ENCODE assay signal across 30 cellular contexts in the genomic region with DNA sequence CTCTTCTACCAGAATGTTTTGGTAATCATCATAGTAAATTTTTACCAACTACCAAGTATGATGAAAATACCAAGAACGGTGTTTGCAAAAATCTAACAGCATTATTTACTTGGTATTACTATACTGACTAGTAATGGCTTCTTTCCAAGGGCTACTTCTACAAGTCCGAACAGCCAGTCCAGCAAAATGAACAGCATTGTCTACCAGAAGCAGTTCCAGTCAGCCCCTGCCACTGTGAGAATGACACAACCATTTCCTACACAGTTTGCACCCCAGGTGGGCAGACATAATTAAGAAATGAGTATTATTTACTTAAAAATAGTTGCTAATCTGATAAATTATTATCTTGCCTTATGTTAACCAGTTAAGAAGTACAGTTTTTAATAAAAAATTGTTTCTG. TPM values are rescaled to one million over a fixed set of nuclear protein-coding genes. Genes with fewer than 3 reads are reported as not detected.
"Had no signal": no experiment of that assay in that cellular context is flagged by ENCODE, and none has a peak within 500 bp of the region (broad histone marks: within the 10 kb centered on the region; RNA-seq: fewer than 3 reads in every experiment).

No MANE protein-coding gene starts in this region.

- H3K27me3 ChIP-seq: gastrocnemius medialis, heart left ventricle, hepatocyte, neural progenitor cell, right atrium auricular region, thyroid gland had no signal

- DNase-seq: effector CD8-positive, alpha-beta T cell; endodermal cell; foreskin fibroblast; gastrocnemius medialis; heart left ventricle; kidney; mesenchymal stem cell; mucosa of descending colon; naive B cell; stimulated activated CD4-positive, alpha-beta T cell treated with anti-CD3 and anti-CD28 coated beads, Interleukin-2, amount 100 ng/mL, for 24 hours; stimulated activated CD4-positive, alpha-beta T cell treated with anti-CD3 and anti-CD28 coated beads, Interleukin-4, amount 100 ng/mL, for 24 hours; stimulated activated naive CD4-positive, alpha-beta T cell treated with Interleukin-2 at 50 U/mL for 16 hours; thyroid gland; trophoblast cell had no signal

- H3K27ac Mint-ChIP-seq: endodermal cell, mesothelial cell of epicardium, neural progenitor cell had no signal

- H3K4me1 Mint-ChIP-seq: endodermal cell, mesothelial cell of epicardium, naive B cell, neural progenitor cell had no signal

- H2AFZ ChIP-seq: hepatocyte, neural progenitor cell, parathyroid adenoma had no signal

- H3K9me3 Mint-ChIP-seq: endodermal cell; mesothelial cell of epicardium; naive B cell; natural killer cell treated with Interleukin-12 subunit alpha and Interleukin-12 subunit beta and Interleukin-15 and Interleukin-18, amount 100 ng/mL, for 72 hours; neural progenitor cell; stimulated activated effector memory CD8-positive, alpha-beta T cell treated with anti-CD3 and anti-CD28 coated beads, Interleukin-12 subunit alpha, Interleukin-12 subunit beta, amount 100 ng/mL, for 72 hours had no signal

- H3K9me3 ChIP-seq: gastrocnemius medialis, heart left ventricle, mucosa of descending colon, prostate gland, right atrium auricular region, thyroid gland had no signal

- ATAC-seq: esophagus mucosa; gastrocnemius medialis; heart left ventricle; left lobe of liver; mucosa of descending colon; natural killer cell treated with Interleukin-12 subunit alpha and Interleukin-12 subunit beta and Interleukin-15 and Interleukin-18, amount 100 ng/mL, for 72 hours; sciatic nerve; stimulated activated effector memory CD8-positive, alpha-beta T cell treated with anti-CD3 and anti-CD28 coated beads, Interleukin-12 subunit alpha, Interleukin-12 subunit beta, amount 100 ng/mL, for 72 hours had no signal

- H3K27me3 Mint-ChIP-seq: naive B cell; natural killer cell treated with Interleukin-12 subunit alpha and Interleukin-12 subunit beta and Interleukin-15 and Interleukin-18, amount 100 ng/mL, for 72 hours had no signal

- H3K4me3 Mint-ChIP-seq: endodermal cell; mesothelial cell of epicardium; naive B cell; natural killer cell treated with Interleukin-12 subunit alpha and Interleukin-12 subunit beta and Interleukin-15 and Interleukin-18, amount 100 ng/mL, for 72 hours; neural progenitor cell; stimulated activated effector memory CD8-positive, alpha-beta T cell treated with anti-CD3 and anti-CD28 coated beads, Interleukin-12 subunit alpha, Interleukin-12 subunit beta, amount 100 ng/mL, for 72 hours had no signal

- H3K79me2 ChIP-seq: hepatocyte, parathyroid adenoma had no signal

- H3K4me3 ChIP-seq: gastrocnemius medialis, heart left ventricle, hepatocyte, lung, mucosa of descending colon, neural progenitor cell, prostate gland, right atrium auricular region, thyroid gland had no signal

- H3K9ac ChIP-seq: neural progenitor cell, parathyroid adenoma had no signal

- H3K4me2 ChIP-seq: hepatocyte, neural progenitor cell had no signal

- H3K4me1 ChIP-seq: gastrocnemius medialis, heart left ventricle, neural progenitor cell, parathyroid adenoma, prostate gland, right atrium auricular region, thyroid gland had no signal

- H3K27ac ChIP-seq: epithelial cell of prostate, gastrocnemius medialis, heart left ventricle, hepatocyte, neural progenitor cell, parathyroid adenoma, prostate gland, right atrium auricular region, thyroid gland had no signal

RNA-seq across cellular contexts. Expression of a gene that starts 33.8 kb away (rescaled TPM):
- total RNA-seq: cerebellum, endodermal cell, esophagus mucosa, heart left ventricle, hepatocyte, left lobe of liver, lung, mesothelial cell of epicardium, mucosa of descending colon, prostate gland, right atrium auricular region, sciatic nerve, urinary bladder had no signal
- polyA plus RNA-seq: heart left ventricle, hepatocyte, liver, lung, urinary bladder had no signal
